In genomic region chr2:205297846-205298245, GRCh38 we compare ENCODE assay signal across 25 cellular contexts.
DNase-seq lines count a peak whose midpoint lies in the region; ATAC-seq and TF ChIP-seq lines count a peak whose summit lies in the region.
"Had no signal": no experiment of that assay in that cellular context is flagged by ENCODE, and none has a peak within 500 bp of the region (broad histone marks: within the 10 kb centered on the region; RNA-seq: fewer than 3 reads in every experiment).

No MANE protein-coding gene starts in this region.

- no peaks in the 10 kb centered on the region for H3F3A ChIP-seq in GM23338 (replicated peaks; ENCODE audit: low read depth)

- peaks cover 2% of the 10 kb centered on the region for H3K27me3 Mint-ChIP-seq in GM23338 (ENCODE audit: insufficient read depth, low read depth, poor library complexity)
- H3K27me3 Mint-ChIP-seq: B cell; CD4-positive, alpha-beta T cell had no signal

- H2AFZ ChIP-seq in GM23338, result no peak overlapping the region

- no peak overlapping the region for H3K27ac Mint-ChIP-seq in GM23338
- H3K27ac Mint-ChIP-seq: B cell; CD4-positive, alpha-beta T cell; CD8-positive, alpha-beta T cell had no signal

- H3K36me3 Mint-ChIP-seq in GM23338 (ENCODE audit: low read depth), result no peaks in the 10 kb centered on the region
- H3K36me3 Mint-ChIP-seq: CD8-positive, alpha-beta T cell had no signal

- H3K9me2 ChIP-seq in GM23338 (ENCODE audit: insufficient read depth), result no peaks in the 10 kb centered on the region

- H3K4me3 Mint-ChIP-seq in GM23338, result no peak overlapping the region
- H3K4me3 Mint-ChIP-seq: B cell; CD4-positive, alpha-beta T cell; CD8-positive, alpha-beta T cell had no signal

- H3K4me1 ChIP-seq in GM23338 (ENCODE audit: insufficient read depth), result peaks cover 26% of the 10 kb centered on the region
- H3K4me1 ChIP-seq in iPS-20b (ENCODE audit: insufficient read depth, low read length), result peaks cover 21% of the 10 kb centered on the region
- H3K4me1 ChIP-seq: A549, Caco-2 had no signal

- TF ChIP-seq CTCF in GM23338 (conservative IDR thresholded peaks at IDR 0.05; ENCODE audit: low read depth in 2 of 2), result no peak
- TF ChIP-seq CTCF in fibroblast of villous mesenchyme (IDR thresholded peaks at IDR 0.05; ENCODE audit: insufficient read depth, low read depth, low read length), result no peak

- H3K9me3 Mint-ChIP-seq in GM23338, result no peaks in the 10 kb centered on the region
- H3K9me3 Mint-ChIP-seq: CD4-positive, alpha-beta T cell; CD8-positive, alpha-beta T cell had no signal

- H3K9ac ChIP-seq in iPS-20b (ENCODE audit: low read depth, low read length), result no peak overlapping the region
- H3K9ac ChIP-seq: BLaER1 treated with 17β-estradiol and CSF1 and Interleukin-3, amounts not matched to agents 10 nM and 100 nM had no signal

- no peaks in the 10 kb centered on the region for H3K36me3 ChIP-seq in GM23338 (ENCODE audit: insufficient read depth)
- no peaks in the 10 kb centered on the region for H3K36me3 ChIP-seq in iPS-20b (ENCODE audit: insufficient read depth, low read depth, low read length)
- H3K36me3 ChIP-seq in H7 (replicated peaks; ENCODE audit: control insufficient read depth, insufficient read depth, low read length), result no peaks in the 10 kb centered on the region
- H3K36me3 ChIP-seq: BLaER1 treated with 17β-estradiol and CSF1 and Interleukin-3, amounts not matched to agents 10 nM and 100 nM had no signal

- no peaks in the 10 kb centered on the region for H3K79me2 ChIP-seq in GM23338 (replicated peaks; ENCODE audit: insufficient read depth)

- no peaks in the 10 kb centered on the region for H4K20me1 ChIP-seq in GM23338 (replicated peaks; ENCODE audit: insufficient read depth)
- H4K20me1 ChIP-seq: BLaER1 treated with 17β-estradiol and CSF1 and Interleukin-3, amounts not matched to agents 10 nM and 100 nM had no signal

- H3K27ac ChIP-seq in GM23338 (ENCODE audit: low read depth) (no peak overlapping the region), iPS-20b (ENCODE audit: low read length) (peak overlapping the region; percentile 44), caudate nucleus (ENCODE audit: low read depth, low read length) (no peak overlapping the region)
- H3K27ac ChIP-seq: 22Rv1; A549; BLaER1 treated with 17β-estradiol and CSF1 and Interleukin-3, amounts not matched to agents 10 nM and 100 nM; C4-2B had no signal

- no peaks in the 10 kb centered on the region for H3K9me3 ChIP-seq in iPS-20b (ENCODE audit: insufficient read depth, low read depth, low read length)
- H3K9me3 ChIP-seq: A549; BLaER1 treated with 17β-estradiol and CSF1 and Interleukin-3, amounts not matched to agents 10 nM and 100 nM; Caco-2 had no signal

- no peak for ATAC-seq in GM23338
- ATAC-seq: A549; CD8-positive, alpha-beta T cell had no signal

- no peak overlapping the region for H3K4me3 ChIP-seq in GM23338
- H3K4me3 ChIP-seq in fibroblast of villous mesenchyme (ENCODE audit: low read depth, low read length), result no peak overlapping the region
- H3K4me3 ChIP-seq in iPS-20b (ENCODE audit: low read length), result 0 out of 2 replicates have a peak overlapping the region, but pooled peaks have one; percentile 8
- H3K4me3 ChIP-seq in H7 (ENCODE audit: insufficient read depth, low read depth, low read length), result no peak overlapping the region
- H3K4me3 ChIP-seq: A549; BLaER1 treated with 17β-estradiol and CSF1 and Interleukin-3, amounts not matched to agents 10 nM and 100 nM had no signal

- H3K4me2 ChIP-seq in GM23338, result 0 out of 2 replicates have a peak overlapping the region, but pooled peaks have one; percentile 19
- H3K4me2 ChIP-seq: A549; BLaER1 treated with 17β-estradiol and CSF1 and Interleukin-3, amounts not matched to agents 10 nM and 100 nM had no signal

- DNase-seq in GM23338 (ENCODE audit: low spot score) (no peak), amniotic epithelial cell (ENCODE audit: low read depth) (peak; percentile 55), fibroblast of villous mesenchyme (ENCODE audit: low read depth) (peak; percentile 62), H7 (no peak), caudate nucleus (lab: John Stamatoyannopoulos, UW) (no peak), NOMO-1 (lab: John Stamatoyannopoulos, UW; ENCODE audit: unreplicated experiment in 2 of 2) (no peak)
- DNase-seq in stimulated activated naive CD4-positive, alpha-beta T cell (lab: John Stamatoyannopoulos, UW), result no peak
- DNase-seq: AML-193; Caco-2; Calu3; CD4-positive, alpha-beta T cell; CD8-positive, alpha-beta T cell; DMS 273 treated with DMSO at 0.1 percent for 48 hours; DMS153; DMS53; DMS79; DND-41; EL; GDM1 had no signal

- H3K27me3 ChIP-seq in GM23338 (ENCODE audit: insufficient read depth) (no peaks in the 10 kb centered on the region), iPS-20b (ENCODE audit: insufficient read depth, low read length) (no peaks in the 10 kb centered on the region), H7 (ENCODE audit: control insufficient read depth, insufficient read depth, low read length) (no peaks in the 10 kb centered on the region)
- H3K27me3 ChIP-seq: BLaER1 treated with 17β-estradiol and CSF1 and Interleukin-3, amounts not matched to agents 10 nM and 100 nM had no signal

- H3K4me1 Mint-ChIP-seq in GM23338, result peaks cover 35% of the 10 kb centered on the region
- H3K4me1 Mint-ChIP-seq: B cell had no signal

TF ChIP-seq in GM23338, 12 proteins besides CTCF, POLR2A, EP300 and RAD21:
- TF ChIP-seq ETS1 (IDR thresholded peaks at IDR 0.05) (no peak), ZNF331 (CRISPR knock-in tag; IDR thresholded peaks at IDR 0.05; ENCODE audit: low read depth) (no peak), STAT1 (IDR thresholded peaks at IDR 0.05; ENCODE audit: unreplicated experiment) (no peak), NANOG (IDR thresholded peaks at IDR 0.05; ENCODE audit: borderline replicate concordance) (no peak), ZNF114 (CRISPR knock-in tag; IDR thresholded peaks at IDR 0.05) (no peak)

Comparison
In these comparisons a context has a peak if more than half of its experiments do, and no peak if none do; other contexts are left out.
1. DNase-seq: peak in amniotic epithelial cell (single experiment) and fibroblast of villous mesenchyme (single experiment); none in GM23338 (single experiment), H7 (single experiment), caudate nucleus (0 of 61), NOMO-1 (0 of 2) and stimulated activated naive CD4-positive, alpha-beta T cell (0 of 6).